1 cellular context compared by ENCODE assay signal in genomic region chr13:33194820-33195692, GRCh38.
TF ChIP-seq lines count a peak whose summit lies in the region.

No MANE protein-coding gene starts in this region.

TF ChIP-seq in HEK293, 187 proteins besides CTCF, POLR2A, EP300 and RAD21 (continued from another document):
- TF ChIP-seq OSR2 (tag by site-specific recombination; IDR thresholded peaks at IDR 0.05): peak; percentile 62; the same call in 1 of the 2 replicates
- no peak for TF ChIP-seq ZNF138 (tag by site-specific recombination; IDR thresholded peaks at IDR 0.05; ENCODE audit: borderline replicate concordance)
- no peak for TF ChIP-seq ZSCAN18 (tag by site-specific recombination; IDR thresholded peaks at IDR 0.05)
- TF ChIP-seq MZF1 (tag by site-specific recombination; IDR thresholded peaks at IDR 0.05; ENCODE audit: borderline replicate concordance): peak; percentile 65; the same call in 1 of the 2 replicates
- TF ChIP-seq BCL6B (tag by site-specific recombination; IDR thresholded peaks at IDR 0.05): peak; percentile 48; the same call in 1 of the 2 replicates
- TF ChIP-seq ZNF366 (tag by site-specific recombination; conservative IDR thresholded peaks at IDR 0.05): 0 out of 2 replicates have a peak, but pooled peaks have one; percentile 15
- TF ChIP-seq REPIN1 (tag by site-specific recombination; IDR thresholded peaks at IDR 0.05; ENCODE audit: low read depth): no peak
- no peak for TF ChIP-seq ZNF433 (tag by site-specific recombination; IDR thresholded peaks at IDR 0.05; ENCODE audit: low read depth)
- no peak for TF ChIP-seq ZNF660 (tag by site-specific recombination; IDR thresholded peaks at IDR 0.05)
- TF ChIP-seq ZNF654 (tag by site-specific recombination; IDR thresholded peaks at IDR 0.05; ENCODE audit: low read depth): no peak
- TF ChIP-seq SCRT1 (tag by site-specific recombination; IDR thresholded peaks at IDR 0.05; ENCODE audit: borderline replicate concordance): no peak
